ENCODE assay signal across 12 cellular contexts in genomic region chr1:2073382-2074230, GRCh38. TPM values are rescaled to one million over a fixed set of nuclear protein-coding genes. Genes with fewer than 3 reads are reported as not detected.
DNase-seq lines count a peak whose midpoint lies in the region; ATAC-seq, FAIRE-seq and TF ChIP-seq lines count a peak whose summit lies in the region.
"Had no signal": no experiment of that assay in that cellular context is flagged by ENCODE, and none has a peak within 500 bp of the region (broad histone marks: within the 10 kb centered on the region; RNA-seq: fewer than 3 reads in every experiment).

No MANE protein-coding gene starts in this region.

- no peak for ATAC-seq in HG02970 (IDR thresholded peaks at IDR 0.05; ENCODE audit: low FRiP score, unreplicated experiment)
- ATAC-seq in GM19452 (IDR thresholded peaks at IDR 0.05; ENCODE audit: unreplicated experiment), result no peak
- ATAC-seq: mucosa of descending colon had no signal

- H3K36me3 ChIP-seq in H1 (ENCODE audit: control insufficient read depth in 2 of 4, insufficient read depth in 4 of 4, low read length in 3 of 4), result peaks cover 0 to 2% (median 0%) of the 10 kb centered on the region in 4 experiments; a peak in 1 of 8 replicates

- H4K91ac ChIP-seq in H1 (replicated peaks; ENCODE audit: insufficient read length, low read length), result no peak overlapping the region

- TF ChIP-seq CTCF in H1 (IDR thresholded peaks at IDR 0.05; ENCODE audit: control extremely low read depth in 1 of 3, insufficient read depth in 1 of 3, low read depth in 1 of 3, low read length in 3 of 3) (no peak), GM10248 (IDR thresholded peaks at IDR 0.05; ENCODE audit: control extremely low read depth, extremely low read depth, low read depth, missing control alignments) (no peak)

- H2BK5ac ChIP-seq in H1 (ENCODE audit: low read depth, low read length), result no peak overlapping the region

- no peak for FAIRE-seq in H1 (lab: Jason Lieb, UNC)

- CTCF ChIA-PET in H1 (lab: Charles Lee; ENCODE audit: partially characterized antibody) (interaction anchor here (0.8 to 1.3 kb wide), 3 partner anchors 18 to 67 kb away, joined by 3 to 4 read pairs (median 3); no protein-coding TSS in a partner anchor), GM10248 (lab: Yijun Ruan, JAX) (no interaction called here)

- no peak overlapping the region for H3K18ac ChIP-seq in H1 (ENCODE audit: extremely low read depth, low read length)

- peaks cover 6 to 15% of the 10 kb centered on the region in 2 experiments for H4K20me1 ChIP-seq in H1 (replicated peaks in 1 of 2; ENCODE audit: control insufficient read depth in 1 of 2, insufficient read depth in 2 of 2, low read length in 2 of 2)

- H3K79me1 ChIP-seq in H1 (ENCODE audit: low read depth, low read length), result peaks cover 6% of the 10 kb centered on the region

- H3K23me2 ChIP-seq in H1 (ENCODE audit: low read depth, low read length), result no peaks in the 10 kb centered on the region

- H3K4me1 ChIP-seq in H1 (replicated peaks in 1 of 4; ENCODE audit: control insufficient read depth in 3 of 4, insufficient read depth in 4 of 4, low read length in 3 of 4), result peaks cover 0 to 4% (median 0%) of the 10 kb centered on the region in 4 experiments; a peak in 2 of 7 replicates

- no peak overlapping the region for H3K27ac ChIP-seq in H1 (ENCODE audit: low read depth, low read length)

- no peak overlapping the region for H3K14ac ChIP-seq in H1 (ENCODE audit: insufficient read length)

- H3K56ac ChIP-seq in H1 (replicated peaks; ENCODE audit: insufficient read length, low read depth, low read length), result no peak overlapping the region

- no peak overlapping the region for H3K4me2 ChIP-seq in H1 (ENCODE audit: insufficient read depth in 1 of 2, low read depth in 2 of 2, low read length in 2 of 2)

- H2BK120ac ChIP-seq in H1 (replicated peaks; ENCODE audit: low read depth, low read length), result no peak overlapping the region

- no peak overlapping the region for H2AK5ac ChIP-seq in H1 (ENCODE audit: low read depth, low read length)

- 0 out of 2 replicates have a peak overlapping the region, but pooled peaks have one; percentile 51 for H4K8ac ChIP-seq in H1 (ENCODE audit: extremely low read depth, insufficient read depth, low read length)

- H3K4me3 ChIP-seq in H1 (ENCODE audit: extremely low read depth in 1 of 4, insufficient read depth in 2 of 4, low read depth in 3 of 4, low read length in 4 of 4), result no peak overlapping the region
- H3K4me3 ChIP-seq: mucosa of descending colon had no signal

- H2BK20ac ChIP-seq in H1 (ENCODE audit: low read length), result no peak overlapping the region

- POLR2A ChIA-PET in H1 (lab: Charles Lee; ENCODE audit: partially characterized antibody), result no interaction called here
- POLR2A ChIA-PET in GM10248 (lab: Yijun Ruan, JAX), result no interaction called here

- no peak overlapping the region for H2BK12ac ChIP-seq in H1 (ENCODE audit: low read depth, low read length)

- H3K9me3 ChIP-seq in H1 (ENCODE audit: insufficient read depth in 2 of 2, low read depth in 1 of 2, low read length in 1 of 2), result peaks cover 9 to 13% of the 10 kb centered on the region in 2 experiments

- no peak for TF ChIP-seq RAD21 in H1 (IDR thresholded peaks at IDR 0.05 in 1 of 2, conservative IDR thresholded peaks at IDR 0.05 in 1 of 2; ENCODE audit: low read depth in 2 of 2, low read length in 2 of 2)

- DNase-seq in Daoy (ENCODE audit: low read depth), result peak; percentile 83
- peak; percentile 89 for DNase-seq in NCI-H2227 (lab: John Stamatoyannopoulos, UW; ENCODE audit: unreplicated experiment)
- no peak for DNase-seq in H1 (ENCODE audit: low read depth in 1 of 2, low spot score in 2 of 2)
- peak; percentile 88 for DNase-seq in occipital lobe (lab: John Stamatoyannopoulos, UW)
- no peak for DNase-seq in GM10248 (ENCODE audit: extremely low spot score)
- DNase-seq in NCI-H187 treated with DMSO at 0.1 percent for 48 hours (lab: John Stamatoyannopoulos, UW), result no peak
- DNase-seq: NCI-H345 had no signal

- no peaks in the 10 kb centered on the region for H3K27me3 ChIP-seq in H1 (replicated peaks in 1 of 4; ENCODE audit: control insufficient read depth in 3 of 4, extremely low read depth in 1 of 4, insufficient read depth in 3 of 4, low read length in 3 of 4)

- H4K5ac ChIP-seq in H1 (ENCODE audit: insufficient read length, low read depth, low read length), result no peak overlapping the region

- no peak overlapping the region for H3K4ac ChIP-seq in H1 (replicated peaks; ENCODE audit: insufficient read length, low read depth, low read length)

- H3K9ac ChIP-seq in H1 (replicated peaks in 1 of 4; ENCODE audit: extremely low read depth in 1 of 4, low read depth in 3 of 4, low read length in 3 of 4), result no peak overlapping the region

- TF ChIP-seq POLR2A in H1 (IDR thresholded peaks at IDR 0.05; ENCODE audit: control extremely low read depth in 1 of 2, low read depth in 2 of 2, low read length in 2 of 2), result no peak

- TF ChIP-seq EP300 in H1 (IDR thresholded peaks at IDR 0.05; ENCODE audit: borderline replicate concordance in 1 of 2, low read depth in 2 of 2, low read length in 2 of 2), result no peak

- H2AFZ ChIP-seq in H1 (ENCODE audit: low read length), result no peak overlapping the region

- WGBS in H1 (ENCODE audit: extremely low coverage in 1 of 2, insufficient coverage in 1 of 2, insufficient read length in 1 of 2, insufficient replicate concordance in 2 of 2, low coverage in 1 of 2, low lambda C conversion rate in 2 of 2, missing lambda C conversion rate in 1 of 2), 2 experiments, result 89% methylated on average over 34 of the region's 59 CpGs; no CpG with 5 or more reads in 1 of the 2 experiments

- H3K23ac ChIP-seq in H1 (ENCODE audit: insufficient read length), result no peak overlapping the region

- peaks cover 0 to 2% of the 10 kb centered on the region in 2 experiments; a peak in 1 of 4 replicates for H3K79me2 ChIP-seq in H1 (ENCODE audit: control insufficient read depth in 1 of 2, insufficient read depth in 2 of 2, low read length in 2 of 2)

- no peak overlapping the region for H2BK15ac ChIP-seq in H1 (ENCODE audit: low read length)

TF ChIP-seq in H1, 55 proteins besides CTCF, POLR2A, EP300 and RAD21 (continues in another document):
- TF ChIP-seq HDAC2 (IDR thresholded peaks at IDR 0.05; ENCODE audit: borderline replicate concordance in 1 of 2, low read depth in 2 of 2, low read length in 2 of 2) (no peak), TAF1 (IDR thresholded peaks at IDR 0.05; ENCODE audit: low read depth, low read length) (no peak), CBX5 (IDR thresholded peaks at IDR 0.05; ENCODE audit: low read depth, low read length) (no peak), FOSL1 (IDR thresholded peaks at IDR 0.05; ENCODE audit: insufficient read depth, low read depth, low read length) (no peak)

RNA-seq across cellular contexts. Expression of gene PRKCZ, which starts 23.4 kb away (rescaled TPM):
- total RNA-seq in Daoy (2014; rRNA removed; shearing (Covaris generic)), result 14.3 and 18.1 TPM in 2 replicates
- total RNA-seq in H1 (2021; fragmentation: NEBNext Ultra II Directional; extraction: Animal tissue kit (Norgen Biotek cat#: 25700)), result 45.1 and 49.4 TPM in 2 replicates
- polyA plus RNA-seq in H1 (2011; rRNA removed), result 37.4 and 55.9 TPM in 2 replicates
- 46.4 TPM for polyA plus RNA-seq in H1 (2011; cell fraction: cytosol; rRNA removed)
- 136 TPM for polyA plus RNA-seq in H1 (2011; cell fraction: nucleus; rRNA removed)
- 43.5 to 47.4 TPM (median 45.9 TPM) in 4 replicates for polyA plus RNA-seq in H1 (2012, experiment 1 of 2)
- polyA plus RNA-seq in H1 (2012, experiment 2 of 2), result 43.8 TPM
- polyA plus RNA-seq in H1 (2013, experiment 1 of 2), result 26.2 TPM
- polyA plus RNA-seq in H1 (2013, experiment 2 of 2), result 26.6 TPM
- polyA minus RNA-seq in H1 (2011; rRNA and poly(A)+ RNA removed), result 26.1 and 68.1 TPM in 2 replicates
- 23.0 TPM for polyA minus RNA-seq in H1 (2011; cell fraction: cytosol; rRNA and poly(A)+ RNA removed)
- 32.2 TPM for polyA minus RNA-seq in H1 (2011; cell fraction: nucleus; rRNA and poly(A)+ RNA removed)
- total RNA-seq in occipital lobe, result 58.3 TPM

RNA-seq across cellular contexts. Expression of gene GABRD, which starts 54.5 kb away (rescaled TPM):
- not detected in 2 replicates for total RNA-seq in Daoy (2014; rRNA removed; shearing (Covaris generic))
- total RNA-seq in H1 (2021; fragmentation: NEBNext Ultra II Directional; extraction: Animal tissue kit (Norgen Biotek cat#: 25700)), result 1.8 and 1.9 TPM in 2 replicates
- 3.0 and 3.3 TPM in 2 replicates for polyA plus RNA-seq in H1 (2011; rRNA removed)
- 2.9 TPM for polyA plus RNA-seq in H1 (2011; cell fraction: cytosol; rRNA removed)
- polyA plus RNA-seq in H1 (2011; cell fraction: nucleus; rRNA removed), result 12.6 TPM
- polyA plus RNA-seq in H1 (2012, experiment 1 of 2), result 1.7 to 3.4 TPM (median 2.7 TPM) in 4 replicates
- polyA plus RNA-seq in H1 (2012, experiment 2 of 2), result 3.2 TPM
- polyA plus RNA-seq in H1 (2013, experiment 1 of 2), result 1.6 TPM
- 1.5 TPM for polyA plus RNA-seq in H1 (2013, experiment 2 of 2)
- 2.0 and 2.4 TPM in 2 replicates for polyA minus RNA-seq in H1 (2011; rRNA and poly(A)+ RNA removed)
- polyA minus RNA-seq in H1 (2011; cell fraction: cytosol; rRNA and poly(A)+ RNA removed), result 1.8 TPM
- 1.2 TPM for polyA minus RNA-seq in H1 (2011; cell fraction: nucleus; rRNA and poly(A)+ RNA removed)
- total RNA-seq in occipital lobe, result 0.62 TPM
- total RNA-seq: activated T-helper 2 cell treated with anti-CD3 and anti-CD28 coated beads, Interferon-gamma antibody, Interleukin-2, Interleukin-4, amounts not matched to agents 10 μg/mL and 5 μg/mL and 100 μg/mL, durations not matched to agents 14 hours and 24 hours and 36 hours; mucosa of descending colon; T-helper 2 cell treated with Interferon-gamma antibody and Interleukin-4, amounts not matched to agents 100 ng/mL and 5 ng/mL, for 36 hours had no signal

Comparison
In these comparisons a context has a peak if more than half of its experiments do, and no peak if none do; other contexts are left out.
1. DNase-seq: peak in Daoy (single experiment), NCI-H2227 (single experiment) and occipital lobe (single experiment); none in H1 (0 of 2), GM10248 (single experiment) and NCI-H187 treated with DMSO at 0.1 percent for 48 hours (single experiment).